ENCODE assay signal across 8 cellular contexts in the genomic region with DNA sequence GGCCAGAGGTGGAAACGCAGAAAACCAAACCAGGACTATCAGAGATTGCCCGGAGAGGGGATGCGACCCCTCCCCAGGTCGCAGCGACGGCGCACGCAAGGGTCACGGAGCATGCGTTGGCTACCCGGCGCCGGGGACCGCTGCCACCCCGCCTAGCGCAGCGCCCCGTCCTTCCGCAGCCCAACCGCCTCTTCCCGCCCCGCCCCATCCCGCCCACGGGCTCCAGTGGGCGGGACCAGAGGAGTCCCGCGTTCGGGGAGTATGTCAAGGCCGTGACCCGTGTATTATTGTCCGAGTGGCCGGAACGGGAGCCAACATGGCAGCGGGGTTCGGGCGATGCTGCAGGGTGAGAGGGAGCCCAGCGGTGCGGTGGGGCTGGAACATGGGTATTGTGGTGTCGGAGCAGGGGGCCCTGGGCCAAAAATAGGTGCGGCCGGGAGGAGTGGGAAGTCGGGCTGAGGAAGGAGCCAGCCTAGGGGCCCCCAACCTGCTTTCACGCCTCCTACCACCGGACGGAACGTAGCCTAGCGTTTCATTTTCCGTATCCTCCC. TPM values are rescaled to one million over a fixed set of nuclear protein-coding genes. Genes with fewer than 3 reads are reported as not detected.
DNase-seq lines count a peak whose midpoint lies in the region; ATAC-seq and TF ChIP-seq lines count a peak whose summit lies in the region.

A gene (plus strand): TSS at position 238 of the 551 bp plus-strand sequence. CDS start 79 bp downstream, at position 317.

- BruUV-seq in mammary epithelial cell (replicated peaks; lab: Mats Ljungman, UMichigan) = no TSS peak

- intact Hi-C loops in mammary epithelial cell (cut with micrococcal nuclease) = loop anchor here (1.0 to 10.0 kb wide), 2 partner anchors 62 to 130 kb away; a partner anchor contains a TSS

- CTCF ChIA-PET in mammary epithelial cell (lab: Charles Lee; ENCODE audit: low non-redundant PET) = no interaction called here

- H3K79me2 ChIP-seq in ACC112 (ENCODE audit: control insufficient read depth, insufficient read depth, low read length, unreplicated experiment) (peaks cover 34% of the 10 kb centered on the region), mammary epithelial cell (ENCODE audit: insufficient read depth, low read length) (peaks cover 29% of the 10 kb centered on the region)

- dilution Hi-C loops in mammary epithelial cell (cut with HindIII; ENCODE audit: low sequenced_read_pairs) = loop anchor here (5.0 kb wide), 1 partner anchor 43 kb away; no protein-coding TSS in a partner anchor

- H3K36me3 ChIP-seq in ACC112 (ENCODE audit: insufficient read depth, low read length) = no peaks in the 10 kb centered on the region
- H3K36me3 ChIP-seq in mammary epithelial cell (ENCODE audit: insufficient read depth, low read length) = no peaks in the 10 kb centered on the region

- peak within 1 kb of the TSS; percentile 92 for H2AFZ ChIP-seq in ACC112 (ENCODE audit: low read length, unreplicated experiment)
- peak within 1 kb of the TSS; percentile 98 for H2AFZ ChIP-seq in mammary epithelial cell (ENCODE audit: low read depth, low read length)

- no peaks in the 10 kb centered on the region for H4K20me1 ChIP-seq in mammary epithelial cell (ENCODE audit: insufficient read depth, low read length)

- in situ Hi-C loops in mammary epithelial cell (cut with MboI; ENCODE audit: low sequenced_read_pairs in 2 of 2) = loop anchor here in 1 of 2 donors (10.0 kb wide), 1 partner anchor 60 kb away; a partner anchor contains a TSS

- H3K4me1 ChIP-seq in ACC112 (ENCODE audit: control insufficient read depth, insufficient read depth, low read length, unreplicated experiment) = peaks cover 8% of the 10 kb centered on the region
- no peaks in the 10 kb centered on the region for H3K4me1 ChIP-seq in mammary epithelial cell (ENCODE audit: insufficient read depth, low read length)

- peak within 1 kb of the TSS; percentile 92 for H3K4me3 ChIP-seq in ACC112 (ENCODE audit: low read depth, low read length)
- peak within 1 kb of the TSS; percentile 75 for H3K4me3 ChIP-seq in WI38 (ENCODE audit: low read depth, low read length)
- peak within 1 kb of the TSS; percentile 87 to 97 (median 90) for H3K4me3 ChIP-seq in mammary epithelial cell (replicated peaks in 1 of 3; ENCODE audit: insufficient read depth in 1 of 3, low read depth in 2 of 3, low read length in 3 of 3)

- H3K27me3 ChIP-seq in ACC112 (ENCODE audit: insufficient read depth, low read length) (no peaks in the 10 kb centered on the region), mammary epithelial cell (ENCODE audit: insufficient read depth, low read length) (no peaks in the 10 kb centered on the region)

- DNase-seq in NCI-H2171 treated with DMSO at 0.1 percent for 48 hours (lab: John Stamatoyannopoulos, UW) (peak; percentile 78), mammary epithelial cell (peak; percentile 81), iPS-NIHi7 (ENCODE audit: extremely low spot score) (peak; percentile 85), smooth muscle cell of the brain vasculature (ENCODE audit: low read depth, low spot score) (peak; percentile 32)

- no peaks in the 10 kb centered on the region for H3K9me3 ChIP-seq in mammary epithelial cell (replicated peaks; ENCODE audit: insufficient read depth, low read length)

- H3K4me2 ChIP-seq in mammary epithelial cell (ENCODE audit: insufficient read depth, low read depth, low read length) = peak within 1 kb of the TSS; percentile 92

- H3K27ac ChIP-seq in ACC112 (ENCODE audit: low read depth, low read length) = peak within 1 kb of the TSS; percentile 60
- peak within 1 kb of the TSS; percentile 67 for H3K27ac ChIP-seq in mammary epithelial cell (ENCODE audit: insufficient read depth, low read depth, low read length)

- ATAC-seq in GM18858 (IDR thresholded peaks at IDR 0.05; ENCODE audit: unreplicated experiment) (peak; percentile 76), HG03066 (IDR thresholded peaks at IDR 0.05; ENCODE audit: low read depth, unreplicated experiment) (peak; percentile 84)

- WGBS in mammary epithelial cell (ENCODE audit: low coverage, missing lambda C conversion rate) = 0% methylated on average over 9 of the region's 48 CpGs

- TF ChIP-seq CTCF in WI38 (IDR thresholded peaks at IDR 0.05; ENCODE audit: low read depth, low read length) (no peak), mammary epithelial cell (conservative IDR thresholded peaks at IDR 0.05 in 1 of 2, IDR thresholded peaks at IDR 0.05 in 1 of 2; ENCODE audit: extremely low read depth in 1 of 2, insufficient read depth in 1 of 2, low read depth in 1 of 2, low read length in 2 of 2) (no peak)

- H3K9ac ChIP-seq in mammary epithelial cell (ENCODE audit: insufficient read depth, low read length) = peak within 1 kb of the TSS; percentile 81

RNA-seq across cellular contexts. Expression of the gene that starts here (rescaled TPM):
- 10 to 100 TPM; 24.2 to 24.4 TPM for total RNA-seq in mammary epithelial cell
- polyA plus RNA-seq in mammary epithelial cell = 12.0 TPM
- polyA minus RNA-seq in mammary epithelial cell = 1.1 TPM

Comparison
In these comparisons a context has a peak if more than half of its experiments do, and no peak if none do; other contexts are left out.
1. Peak in every context shown above with its lines: DNase-seq, ATAC-seq, H3K4me3 ChIP-seq and H3K27ac ChIP-seq.
2. DNase-seq: peak in every context shown above with its lines; median percentile 85 in iPS-NIHi7; 81 in mammary epithelial cell; 78 in NCI-H2171 treated with DMSO at 0.1 percent for 48 hours; 32 in smooth muscle cell of the brain vasculature.